31 cellular contexts compared by ENCODE assay signal in genomic region chr2:27680571-27680970, GRCh38. TPM values are rescaled to one million over a fixed set of nuclear protein-coding genes. Genes with fewer than 3 reads are reported as not detected.
DNase-seq lines count a peak whose midpoint lies in the region; ATAC-seq and TF ChIP-seq lines count a peak whose summit lies in the region.
"Had no signal": no experiment of that assay in that cellular context is flagged by ENCODE, and none has a peak within 500 bp of the region (broad histone marks: within the 10 kb centered on the region; RNA-seq: fewer than 3 reads in every experiment).

No MANE protein-coding gene starts in this region.

- H3K4me1 Mint-ChIP-seq in activated T-helper 17 cell treated with anti-CD3 and anti-CD28 coated beads, Interleukin-2, amount 50 U/mL, for 72 hours, result peaks cover 26% of the 10 kb centered on the region
- H3K4me1 Mint-ChIP-seq in glutamatergic neuron (ENCODE audit: low read depth, unreplicated experiment) (peaks cover 9% of the 10 kb centered on the region), type B pancreatic cell (ENCODE audit: unreplicated experiment) (peaks cover 5% of the 10 kb centered on the region)
- H3K4me1 Mint-ChIP-seq in T-helper 2 cell treated with Interferon-gamma antibody and Interleukin-4, amounts not matched to agents 5 μg/mL and 100 μg/mL, for 36 hours (ENCODE audit: low read depth), result peaks cover 21% of the 10 kb centered on the region

- TF ChIP-seq CTCF in cardiac muscle cell (IDR thresholded peaks at IDR 0.05; ENCODE audit: low read depth, low read length) (no peak), glutamatergic neuron (IDR thresholded peaks at IDR 0.05; ENCODE audit: partially characterized antibody, unreplicated experiment) (no peak), type B pancreatic cell (conservative IDR thresholded peaks at IDR 0.05) (no peak)

- H3K9me3 Mint-ChIP-seq in activated T-helper 17 cell treated with anti-CD3 and anti-CD28 coated beads, Interleukin-2, amount 50 U/mL, for 72 hours, result no peaks in the 10 kb centered on the region
- H3K9me3 Mint-ChIP-seq in glutamatergic neuron (ENCODE audit: unreplicated experiment) (peaks cover 2% of the 10 kb centered on the region), type B pancreatic cell (no peaks in the 10 kb centered on the region)
- H3K9me3 Mint-ChIP-seq in T-helper 2 cell treated with Interferon-gamma antibody and Interleukin-4, amounts not matched to agents 5 μg/mL and 100 μg/mL, for 36 hours, result no peaks in the 10 kb centered on the region
- H3K9me3 Mint-ChIP-seq: activated naive CD8-positive, alpha-beta T cell treated with anti-CD3 and anti-CD28 coated beads, Interleukin-2, amount 10 ng/mL, durations not matched to agents 7 days and 5 days had no signal

- no peaks in the 10 kb centered on the region for H3K27me3 ChIP-seq in cardiac muscle cell
- H3K27me3 ChIP-seq: gastroesophageal sphincter, spleen, stomach, thyroid gland, vagina had no signal

- no peaks in the 10 kb centered on the region for H3K9me3 ChIP-seq in cardiac muscle cell (ENCODE audit: low read depth)
- H3K9me3 ChIP-seq: A549, gastroesophageal sphincter, left ventricle myocardium inferior, spleen, stomach, thyroid gland, vagina had no signal

- intact Hi-C loops in cardiac septum (cut with DNase I), result no loop called here

- no peak overlapping the region for H3K4me3 Mint-ChIP-seq in activated T-helper 17 cell treated with anti-CD3 and anti-CD28 coated beads, Interleukin-2, amount 50 U/mL, for 72 hours
- H3K4me3 Mint-ChIP-seq in glutamatergic neuron (ENCODE audit: unreplicated experiment) (peak overlapping the region; percentile 7), type B pancreatic cell (no peak overlapping the region)
- no peak overlapping the region for H3K4me3 Mint-ChIP-seq in T-helper 2 cell treated with Interferon-gamma antibody and Interleukin-4, amounts not matched to agents 5 μg/mL and 100 μg/mL, for 36 hours
- H3K4me3 Mint-ChIP-seq: activated naive CD8-positive, alpha-beta T cell treated with anti-CD3 and anti-CD28 coated beads, Interleukin-2, amount 10 ng/mL, durations not matched to agents 7 days and 5 days had no signal

- DNase-seq in cardiac muscle cell (ENCODE audit: low read depth in 1 of 2, low spot score in 1 of 2) (no peak), cardiac septum (ENCODE audit: low spot score) (no peak), glutamatergic neuron (no peak), type B pancreatic cell (ENCODE audit: extremely low spot score, unreplicated experiment) (no peak), DMS79 treated with DMSO at 0.1 percent for 48 hours (lab: John Stamatoyannopoulos, UW) (no peak), glomerular visceral epithelial cell (ENCODE audit: extremely low spot score) (no peak)
- DNase-seq in T-helper 2 cell treated with Interferon-gamma antibody and Interleukin-4, amounts not matched to agents 5 μg/mL and 100 μg/mL, for 36 hours (ENCODE audit: low spot score), result no peak
- DNase-seq: activated CD4-positive, alpha-beta T cell treated with anti-CD3 and anti-CD28 coated beads for 48 hours; activated effector memory CD4-positive, alpha-beta T cell treated with anti-CD3 and anti-CD28 coated beads, Interleukin-2, amount 50 U/mL, for 16 hours; activated naive CD8-positive, alpha-beta T cell treated with anti-CD3 and anti-CD28 coated beads, Interleukin-2, amount 10 ng/mL, durations not matched to agents 7 days and 5 days; aorta; dermis blood vessel endothelial cell; DMS53; HCEC 1CT; Karpas-422; left ventricle myocardium inferior; NCI-H1417; NCI-H2029; NCI-H524 treated with DMSO at 0.1 percent for 48 hours; NK-92 treated with Interleukin-12 subunit alpha and Interleukin-12 subunit beta, amount 100 ng/mL, for 24 hours; right cardiac atrium; Right ventricle myocardium superior; spleen; stomach; T1000; thyroid gland had no signal

- ATAC-seq in activated T-helper 17 cell treated with anti-CD3 and anti-CD28 coated beads, Interleukin-2, amount 50 U/mL, for 72 hours (replicated peaks), result no peak
- ATAC-seq: gastroesophageal sphincter, right cardiac atrium had no signal

- peaks cover 45% of the 10 kb centered on the region for H3K36me3 ChIP-seq in cardiac muscle cell

- no peak overlapping the region for H3K4me3 ChIP-seq in cardiac muscle cell
- H3K4me3 ChIP-seq: A549, gastroesophageal sphincter, left ventricle myocardium inferior, spleen, stomach, thyroid gland, vagina had no signal

- no peaks in the 10 kb centered on the region for H3K27me3 Mint-ChIP-seq in activated T-helper 17 cell treated with anti-CD3 and anti-CD28 coated beads, Interleukin-2, amount 50 U/mL, for 72 hours
- H3K27me3 Mint-ChIP-seq in glutamatergic neuron (ENCODE audit: unreplicated experiment) (peaks cover 2% of the 10 kb centered on the region), type B pancreatic cell (no peaks in the 10 kb centered on the region)
- no peaks in the 10 kb centered on the region for H3K27me3 Mint-ChIP-seq in T-helper 2 cell treated with Interferon-gamma antibody and Interleukin-4, amounts not matched to agents 5 μg/mL and 100 μg/mL, for 36 hours (ENCODE audit: low read depth)
- H3K27me3 Mint-ChIP-seq: activated naive CD8-positive, alpha-beta T cell treated with anti-CD3 and anti-CD28 coated beads, Interleukin-2, amount 10 ng/mL, durations not matched to agents 7 days and 5 days had no signal

- H3K27ac ChIP-seq in cardiac muscle cell, result peak overlapping the region; percentile 36
- H3K27ac ChIP-seq: gastroesophageal sphincter, left ventricle myocardium inferior, spleen, thyroid gland, vagina, VCaP had no signal

- peak overlapping the region; percentile 85 for H3K27ac Mint-ChIP-seq in activated T-helper 17 cell treated with anti-CD3 and anti-CD28 coated beads, Interleukin-2, amount 50 U/mL, for 72 hours
- H3K27ac Mint-ChIP-seq in glutamatergic neuron (ENCODE audit: unreplicated experiment) (peak overlapping the region; percentile 71), type B pancreatic cell (peak overlapping the region; percentile 52)
- H3K27ac Mint-ChIP-seq in T-helper 2 cell treated with Interferon-gamma antibody and Interleukin-4, amounts not matched to agents 5 μg/mL and 100 μg/mL, for 36 hours, result no peak overlapping the region
- H3K27ac Mint-ChIP-seq: activated naive CD8-positive, alpha-beta T cell treated with anti-CD3 and anti-CD28 coated beads, Interleukin-2, amount 10 ng/mL, durations not matched to agents 7 days and 5 days had no signal

- H3K4me1 ChIP-seq in cardiac muscle cell (ENCODE audit: low read depth), result peaks cover 8% of the 10 kb centered on the region
- H3K4me1 ChIP-seq: thyroid gland had no signal

- peaks cover 93% of the 10 kb centered on the region for H3K36me3 Mint-ChIP-seq in activated T-helper 17 cell treated with anti-CD3 and anti-CD28 coated beads, Interleukin-2, amount 50 U/mL, for 72 hours (ENCODE audit: low read depth)
- H3K36me3 Mint-ChIP-seq in glutamatergic neuron (ENCODE audit: unreplicated experiment) (no peaks in the 10 kb centered on the region), type B pancreatic cell (peaks cover 29% of the 10 kb centered on the region)
- H3K36me3 Mint-ChIP-seq in T-helper 2 cell treated with Interferon-gamma antibody and Interleukin-4, amounts not matched to agents 5 μg/mL and 100 μg/mL, for 36 hours (ENCODE audit: low read depth), result peaks cover 36% of the 10 kb centered on the region

RNA-seq across cellular contexts. Expression of gene SLC4A1AP, which starts 16.9 kb away (rescaled TPM):
- total RNA-seq in cardiac muscle cell (30.2 and 34.8 TPM in 2 replicates), cardiac septum (23.4 TPM), glutamatergic neuron (ENCODE audit: unreplicated experiment) (24.7 TPM), type B pancreatic cell (ENCODE audit: low replicate concordance) (17.7 and 20.7 TPM in 2 replicates)
- 35.9 and 40.3 TPM in 2 replicates for polyA plus RNA-seq in cardiac muscle cell
- total RNA-seq in activated T-helper 17 cell treated with anti-CD3 and anti-CD28 coated beads, Interleukin-2, amount 50 U/mL, for 72 hours, result 10 to 100 TPM; 23.6 to 25.5 TPM

RNA-seq across cellular contexts. Expression of gene SUPT7L, which starts 17.2 kb away (rescaled TPM):
- total RNA-seq in cardiac muscle cell (37.8 and 38.0 TPM in 2 replicates), cardiac septum (25.4 TPM), glutamatergic neuron (ENCODE audit: unreplicated experiment) (47.4 TPM), type B pancreatic cell (ENCODE audit: low replicate concordance) (31.4 and 39.8 TPM in 2 replicates)
- 34.3 and 38.3 TPM in 2 replicates for polyA plus RNA-seq in cardiac muscle cell
- total RNA-seq in activated T-helper 17 cell treated with anti-CD3 and anti-CD28 coated beads, Interleukin-2, amount 50 U/mL, for 72 hours, result 10 to 100 TPM; 27.7 to 32.7 TPM

RNA-seq across cellular contexts. Expression of gene GPN1, which starts 51.7 kb away (rescaled TPM):
- total RNA-seq in cardiac muscle cell (24.1 and 30.0 TPM in 2 replicates), cardiac septum (17.8 TPM), glutamatergic neuron (ENCODE audit: unreplicated experiment) (37.5 TPM), type B pancreatic cell (ENCODE audit: low replicate concordance) (32.5 and 39.0 TPM in 2 replicates)
- 51.6 and 52.5 TPM in 2 replicates for polyA plus RNA-seq in cardiac muscle cell
- 10 to 100 TPM; 38.5 to 55.4 TPM for total RNA-seq in activated T-helper 17 cell treated with anti-CD3 and anti-CD28 coated beads, Interleukin-2, amount 50 U/mL, for 72 hours

RNA-seq across cellular contexts. Expression of gene CCDC121, which starts 51.8 kb away (rescaled TPM):
- 4.2 and 6.1 TPM in 2 replicates for total RNA-seq in cardiac muscle cell
- polyA plus RNA-seq in cardiac muscle cell, result 5.1 and 6.1 TPM in 2 replicates
- total RNA-seq in cardiac septum, result 3.5 TPM
- total RNA-seq in activated T-helper 17 cell treated with anti-CD3 and anti-CD28 coated beads, Interleukin-2, amount 50 U/mL, for 72 hours, result under 1 TPM; 0.26 to 0.45 TPM
- total RNA-seq in glutamatergic neuron (ENCODE audit: unreplicated experiment), result 5.3 TPM
- 5.5 and 5.6 TPM in 2 replicates for total RNA-seq in type B pancreatic cell (ENCODE audit: low replicate concordance)
